In the genomic region with DNA sequence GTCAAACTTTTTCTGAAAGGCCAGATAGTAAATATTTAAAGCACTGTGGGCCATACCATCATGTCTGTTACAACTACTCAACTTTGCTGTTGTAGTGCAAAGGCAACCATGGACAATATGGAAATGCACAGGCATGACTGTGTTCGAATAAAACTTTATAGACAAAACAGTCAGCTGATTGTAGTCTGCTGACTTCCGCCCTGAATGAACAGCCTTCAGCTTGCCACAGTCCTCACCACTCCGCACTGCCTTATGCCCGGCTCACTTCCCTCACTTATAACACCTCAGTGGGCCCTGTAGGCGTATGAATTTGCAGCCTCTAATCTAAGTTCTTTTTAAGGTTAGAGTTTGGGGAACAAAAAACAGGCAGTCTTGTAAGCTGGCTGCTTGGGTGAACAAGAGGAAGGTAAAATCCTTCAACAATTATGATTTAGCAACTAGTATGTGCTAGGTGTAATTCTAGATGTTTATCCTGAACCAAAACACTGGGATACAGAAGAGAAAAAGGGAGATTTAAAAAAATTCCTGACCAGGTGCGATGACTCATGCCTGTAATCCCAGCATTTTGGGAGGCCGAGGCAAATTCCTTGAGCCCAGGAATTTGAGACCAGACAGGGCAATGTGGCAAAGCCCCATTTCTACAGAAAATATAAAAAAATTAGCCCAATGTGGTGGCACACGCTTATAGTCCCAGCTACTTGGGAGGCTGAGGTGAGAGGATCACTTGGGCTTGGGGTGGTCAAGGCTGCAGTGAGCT, we compare ENCODE assay signal across 1 cellular context.
TF ChIP-seq lines count a peak whose summit lies in the region.

No MANE protein-coding gene starts in this region.

TF ChIP-seq in GM23338, 12 proteins besides CTCF, POLR2A, EP300 and RAD21 (continued from another document):
- TF ChIP-seq, protein P1, sequence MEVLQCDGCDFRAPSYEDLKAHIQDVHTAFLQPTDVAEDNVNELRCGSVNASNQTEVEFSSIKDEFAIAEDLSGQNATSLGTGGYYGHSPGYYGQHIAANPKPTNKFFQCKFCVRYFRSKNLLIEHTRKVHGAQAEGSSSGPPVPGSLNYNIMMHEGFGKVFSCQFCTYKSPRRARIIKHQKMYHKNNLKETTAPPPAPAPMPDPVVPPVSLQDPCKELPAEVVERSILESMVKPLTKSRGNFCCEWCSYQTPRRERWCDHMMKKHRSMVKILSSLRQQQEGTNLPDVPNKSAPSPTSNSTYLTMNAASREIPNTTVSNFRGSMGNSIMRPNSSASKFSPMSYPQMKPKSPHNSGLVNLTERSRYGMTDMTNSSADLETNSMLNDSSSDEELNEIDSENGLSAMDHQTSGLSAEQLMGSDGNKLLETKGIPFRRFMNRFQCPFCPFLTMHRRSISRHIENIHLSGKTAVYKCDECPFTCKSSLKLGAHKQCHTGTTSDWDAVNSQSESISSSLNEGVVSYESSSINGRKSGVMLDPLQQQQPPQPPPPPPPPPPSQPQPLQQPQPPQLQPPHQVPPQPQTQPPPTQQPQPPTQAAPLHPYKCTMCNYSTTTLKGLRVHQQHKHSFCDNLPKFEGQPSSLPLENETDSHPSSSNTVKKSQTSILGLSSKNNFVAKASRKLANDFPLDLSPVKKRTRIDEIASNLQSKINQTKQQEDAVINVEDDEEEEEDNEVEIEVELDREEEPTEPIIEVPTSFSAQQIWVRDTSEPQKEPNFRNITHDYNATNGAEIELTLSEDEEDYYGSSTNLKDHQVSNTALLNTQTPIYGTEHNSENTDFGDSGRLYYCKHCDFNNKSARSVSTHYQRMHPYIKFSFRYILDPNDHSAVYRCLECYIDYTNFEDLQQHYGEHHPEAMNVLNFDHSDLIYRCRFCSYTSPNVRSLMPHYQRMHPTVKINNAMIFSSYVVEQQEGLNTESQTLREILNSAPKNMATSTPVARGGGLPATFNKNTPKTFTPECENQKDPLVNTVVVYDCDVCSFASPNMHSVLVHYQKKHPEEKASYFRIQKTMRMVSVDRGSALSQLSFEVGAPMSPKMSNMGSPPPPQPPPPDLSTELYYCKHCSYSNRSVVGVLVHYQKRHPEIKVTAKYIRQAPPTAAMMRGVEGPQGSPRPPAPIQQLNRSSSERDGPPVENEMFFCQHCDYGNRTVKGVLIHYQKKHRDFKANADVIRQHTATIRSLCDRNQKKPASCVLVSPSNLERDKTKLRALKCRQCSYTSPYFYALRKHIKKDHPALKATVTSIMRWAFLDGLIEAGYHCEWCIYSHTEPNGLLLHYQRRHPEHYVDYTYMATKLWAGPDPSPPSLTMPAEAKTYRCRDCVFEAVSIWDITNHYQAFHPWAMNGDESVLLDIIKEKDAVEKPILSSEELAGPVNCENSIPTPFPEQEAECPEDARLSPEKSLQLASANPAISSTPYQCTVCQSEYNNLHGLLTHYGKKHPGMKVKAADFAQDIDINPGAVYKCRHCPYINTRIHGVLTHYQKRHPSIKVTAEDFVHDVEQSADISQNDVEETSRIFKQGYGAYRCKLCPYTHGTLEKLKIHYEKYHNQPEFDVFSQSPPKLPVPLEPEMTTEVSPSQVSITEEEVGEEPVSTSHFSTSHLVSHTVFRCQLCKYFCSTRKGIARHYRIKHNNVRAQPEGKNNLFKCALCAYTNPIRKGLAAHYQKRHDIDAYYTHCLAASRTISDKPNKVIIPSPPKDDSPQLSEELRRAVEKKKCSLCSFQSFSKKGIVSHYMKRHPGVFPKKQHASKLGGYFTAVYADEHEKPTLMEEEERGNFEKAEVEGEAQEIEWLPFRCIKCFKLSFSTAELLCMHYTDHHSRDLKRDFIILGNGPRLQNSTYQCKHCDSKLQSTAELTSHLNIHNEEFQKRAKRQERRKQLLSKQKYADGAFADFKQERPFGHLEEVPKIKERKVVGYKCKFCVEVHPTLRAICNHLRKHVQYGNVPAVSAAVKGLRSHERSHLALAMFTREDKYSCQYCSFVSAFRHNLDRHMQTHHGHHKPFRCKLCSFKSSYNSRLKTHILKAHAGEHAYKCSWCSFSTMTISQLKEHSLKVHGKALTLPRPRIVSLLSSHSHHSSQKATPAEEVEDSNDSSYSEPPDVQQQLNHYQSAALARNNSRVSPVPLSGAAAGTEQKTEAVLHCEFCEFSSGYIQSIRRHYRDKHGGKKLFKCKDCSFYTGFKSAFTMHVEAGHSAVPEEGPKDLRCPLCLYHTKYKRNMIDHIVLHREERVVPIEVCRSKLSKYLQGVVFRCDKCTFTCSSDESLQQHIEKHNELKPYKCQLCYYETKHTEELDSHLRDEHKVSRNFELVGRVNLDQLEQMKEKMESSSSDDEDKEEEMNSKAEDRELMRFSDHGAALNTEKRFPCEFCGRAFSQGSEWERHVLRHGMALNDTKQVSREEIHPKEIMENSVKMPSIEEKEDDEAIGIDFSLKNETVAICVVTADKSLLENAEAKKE (CRISPR knock-in tag; IDR thresholded peaks at IDR 0.05): no peak
- no peak for TF ChIP-seq EZH2phosphoT487 (IDR thresholded peaks at IDR 0.05; ENCODE audit: unreplicated experiment)
